18 cellular contexts compared by ENCODE assay signal in the genomic region with DNA sequence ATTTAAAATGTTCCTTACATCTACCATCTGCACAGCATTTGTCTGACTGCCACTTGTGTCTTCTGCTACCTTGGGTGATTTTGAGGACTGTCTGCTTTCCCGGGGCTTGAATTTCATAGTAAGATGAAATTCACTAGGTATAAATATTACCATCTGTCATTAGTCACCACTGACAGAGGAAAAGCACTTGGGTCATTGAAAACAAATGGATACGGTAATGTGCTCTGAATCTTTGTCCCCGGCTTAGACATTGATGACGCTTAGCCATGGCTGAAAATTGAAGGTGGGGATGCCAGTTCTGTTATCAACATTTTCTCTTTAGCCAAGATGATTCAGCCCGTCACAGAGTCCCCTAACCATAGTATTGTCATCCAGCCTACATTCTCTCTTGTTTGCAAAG.
"Had no signal": no experiment of that assay in that cellular context is flagged by ENCODE, and none has a peak within 500 bp of the region (broad histone marks: within the 10 kb centered on the region; RNA-seq: fewer than 3 reads in every experiment).

No MANE protein-coding gene starts in this region.

- H3K9me3 Mint-ChIP-seq: activated naive CD8-positive, alpha-beta T cell treated with anti-CD3 and anti-CD28 coated beads, Interleukin-2, amount 50 U/mL, for 24 hours; activated T-helper 1 cell treated with anti-CD3 and anti-CD28 coated beads, Interleukin-12 subunit alpha, Interleukin-12 subunit beta, Interleukin-2, Interleukin-4 antibody, amounts not matched to agents 30 ng/mL and 10 ng/mL and 1 ng/mL, durations not matched to agents 14 hours and 24 hours and 36 hours; dendritic cell treated with granulocyte-macrophage colony-stimulating factor and Interleukin-4, amounts not matched to agents 40 ng/mL and 50 ng/mL, for 4 days; effector memory CD8-positive, alpha-beta T cell; natural killer cell treated with Interleukin-12 subunit alpha and Interleukin-12 subunit beta and Interleukin-15 and Interleukin-18, amount 100 ng/mL, for 72 hours had no signal

- H3K36me3 Mint-ChIP-seq: natural killer cell treated with Interleukin-12 subunit alpha and Interleukin-12 subunit beta and Interleukin-15 and Interleukin-18, amount 100 ng/mL, for 72 hours had no signal

- H3K27me3 Mint-ChIP-seq: activated naive CD8-positive, alpha-beta T cell treated with anti-CD3 and anti-CD28 coated beads, Interleukin-2, amount 50 U/mL, for 24 hours; dendritic cell treated with granulocyte-macrophage colony-stimulating factor and Interleukin-4, amounts not matched to agents 40 ng/mL and 50 ng/mL, for 4 days; effector memory CD8-positive, alpha-beta T cell; natural killer cell treated with Interleukin-12 subunit alpha and Interleukin-12 subunit beta and Interleukin-15 and Interleukin-18, amount 100 ng/mL, for 72 hours; progenitor cell of endocrine pancreas had no signal

- H3K36me3 ChIP-seq: right lobe of liver, spleen, suprapubic skin, upper lobe of left lung had no signal

- H3K4me3 Mint-ChIP-seq: activated naive CD8-positive, alpha-beta T cell treated with anti-CD3 and anti-CD28 coated beads, Interleukin-2, amount 50 U/mL, for 24 hours; activated T-helper 1 cell treated with anti-CD3 and anti-CD28 coated beads, Interleukin-12 subunit alpha, Interleukin-12 subunit beta, Interleukin-2, Interleukin-4 antibody, amounts not matched to agents 30 ng/mL and 10 ng/mL and 1 ng/mL, durations not matched to agents 14 hours and 24 hours and 36 hours; dendritic cell treated with granulocyte-macrophage colony-stimulating factor and Interleukin-4, amounts not matched to agents 40 ng/mL and 50 ng/mL, for 4 days; effector memory CD8-positive, alpha-beta T cell; natural killer cell treated with Interleukin-12 subunit alpha and Interleukin-12 subunit beta and Interleukin-15 and Interleukin-18, amount 100 ng/mL, for 72 hours had no signal

- H3K27me3 ChIP-seq: right lobe of liver, spleen, suprapubic skin, upper lobe of left lung had no signal

- DNase-seq: activated CD4-positive, alpha-beta T cell treated with anti-CD3 and anti-CD28 coated beads for 4 hours; activated naive CD4-positive, alpha-beta T cell treated with Interleukin-2 at 50 U/mL for 16 hours; activated naive CD8-positive, alpha-beta T cell treated with anti-CD3 and anti-CD28 coated beads, Interleukin-2, amount 50 U/mL, for 24 hours; effector memory CD8-positive, alpha-beta T cell; erythroblast; head of caudate nucleus; mucosa of descending colon; nucleus accumbens; right lobe of liver; spleen; stimulated activated CD4-positive, alpha-beta T cell treated with anti-CD3 and anti-CD28 coated beads, Interleukin-1b, Interleukin-23, amount 100 ng/mL, for 48 hours; stimulated activated naive CD4-positive, alpha-beta T cell; upper lobe of left lung had no signal

- H3K4me3 ChIP-seq: mucosa of descending colon, right lobe of liver, spleen, suprapubic skin, upper lobe of left lung had no signal

- H3K27ac ChIP-seq: right lobe of liver, spleen, suprapubic skin, upper lobe of left lung had no signal

- H3K4me1 ChIP-seq: right lobe of liver, suprapubic skin had no signal

- H3K27ac Mint-ChIP-seq: activated naive CD8-positive, alpha-beta T cell treated with anti-CD3 and anti-CD28 coated beads, Interleukin-2, amount 50 U/mL, for 24 hours; activated T-helper 1 cell treated with anti-CD3 and anti-CD28 coated beads, Interleukin-12 subunit alpha, Interleukin-12 subunit beta, Interleukin-2, Interleukin-4 antibody, amounts not matched to agents 30 ng/mL and 10 ng/mL and 1 ng/mL, durations not matched to agents 14 hours and 24 hours and 36 hours; dendritic cell treated with granulocyte-macrophage colony-stimulating factor and Interleukin-4, amounts not matched to agents 40 ng/mL and 50 ng/mL, for 4 days; natural killer cell treated with Interleukin-12 subunit alpha and Interleukin-12 subunit beta and Interleukin-15 and Interleukin-18, amount 100 ng/mL, for 72 hours; progenitor cell of endocrine pancreas had no signal

- H3K9me3 ChIP-seq: mucosa of descending colon, right lobe of liver, spleen, suprapubic skin, upper lobe of left lung had no signal
